In genomic region chr2:197992482-197993133, GRCh38 we compare ENCODE assay signal across 15 cellular contexts.
A peak's percentile ranks its signal among the peaks of the same experiment; 100 is the strongest.
DNase-seq lines count a peak whose midpoint lies in the region; ATAC-seq lines count a peak whose summit lies in the region.
"Had no signal": no experiment of that assay in that cellular context is flagged by ENCODE, and none has a peak within 500 bp of the region (broad histone marks: within the 10 kb centered on the region; RNA-seq: fewer than 3 reads in every experiment).

No MANE protein-coding gene starts in this region.

- H3K9me3 Mint-ChIP-seq in activated CD4-positive, alpha-beta memory T cell treated with anti-CD3 and anti-CD28 coated beads, Interleukin-2, amount 10 ng/mL, durations not matched to agents 7 days and 5 days: peaks cover 4% of the 10 kb centered on the region

- POLR2A ChIA-PET in activated CD4-positive, alpha-beta memory T cell treated with anti-CD3 and anti-CD28 coated beads, Interleukin-2, amount 10 ng/mL, durations not matched to agents 7 days and 5 days (lab: Charles Lee): no interaction called here

- peak; percentile 85 for ATAC-seq in GM18870 (IDR thresholded peaks at IDR 0.05; ENCODE audit: unreplicated experiment)
- peak; percentile 90 for ATAC-seq in GM21515 (IDR thresholded peaks at IDR 0.05; ENCODE audit: unreplicated experiment)
- ATAC-seq in HG03025 (IDR thresholded peaks at IDR 0.05; ENCODE audit: low FRiP score, unreplicated experiment): peak; percentile 95
- ATAC-seq: activated CD8-positive, alpha-beta T cell treated with anti-CD3 and anti-CD28 coated beads, Interleukin-2, amount 10 ng/mL, durations not matched to agents 7 days and 5 days; stimulated activated naive B cell treated with anti-CD40 and anti-IgM and Interleukin-4, amounts not matched to agents 10 μg/mL and 1 μg/mL and 100 μg/mL, for 72 hours had no signal

- H3K36me3 Mint-ChIP-seq in activated CD4-positive, alpha-beta memory T cell treated with anti-CD3 and anti-CD28 coated beads, Interleukin-2, amount 10 ng/mL, durations not matched to agents 7 days and 5 days (ENCODE audit: low read depth): no peaks in the 10 kb centered on the region
- H3K36me3 Mint-ChIP-seq: stimulated activated naive B cell treated with anti-CD40 and anti-IgM and Interleukin-4, amounts not matched to agents 10 μg/mL and 1 μg/mL and 100 μg/mL, for 72 hours had no signal

- H3K4me3 Mint-ChIP-seq in activated CD4-positive, alpha-beta memory T cell treated with anti-CD3 and anti-CD28 coated beads, Interleukin-2, amount 10 ng/mL, durations not matched to agents 7 days and 5 days: no peak overlapping the region
- H3K4me3 Mint-ChIP-seq: activated CD8-positive, alpha-beta T cell treated with anti-CD3 and anti-CD28 coated beads, Interleukin-2, amount 10 ng/mL, durations not matched to agents 7 days and 5 days; CD4-positive, alpha-beta T cell; stimulated activated naive B cell treated with anti-CD40 and anti-IgM and Interleukin-4, amounts not matched to agents 10 μg/mL and 1 μg/mL and 100 μg/mL, for 72 hours had no signal

- DNase-seq in NAMALWA (ENCODE audit: low spot score) (peak; percentile 8), cerebellar nuclear complex (lab: John Stamatoyannopoulos, UW) (no peak), NCI-H1436 (lab: John Stamatoyannopoulos, UW) (no peak), ureter (ENCODE audit: low spot score) (no peak)
- no peak for DNase-seq in activated CD4-positive, alpha-beta memory T cell treated with anti-CD3 and anti-CD28 coated beads, Interleukin-2, amount 10 ng/mL, durations not matched to agents 7 days and 5 days
- DNase-seq: activated CD8-positive, alpha-beta T cell treated with anti-CD3 and anti-CD28 coated beads, Interleukin-2, amount 10 ng/mL, durations not matched to agents 7 days and 5 days; activated naive CD4-positive, alpha-beta T cell treated with anti-CD3 and anti-CD28 coated beads, Interleukin-2, amount 50 U/mL, for 16 hours; CD4-positive, alpha-beta T cell; midbrain; NCI-H345; posterior cingulate gyrus; stimulated activated naive B cell treated with anti-CD40 and anti-IgM and Interleukin-4, amounts not matched to agents 10 μg/mL and 1 μg/mL and 100 μg/mL, for 72 hours had no signal

- CTCF ChIA-PET in activated CD4-positive, alpha-beta memory T cell treated with anti-CD3 and anti-CD28 coated beads, Interleukin-2, amount 10 ng/mL, durations not matched to agents 7 days and 5 days (lab: Charles Lee): no interaction called here

- H3K27ac Mint-ChIP-seq in activated CD4-positive, alpha-beta memory T cell treated with anti-CD3 and anti-CD28 coated beads, Interleukin-2, amount 10 ng/mL, durations not matched to agents 7 days and 5 days: no peak overlapping the region
- H3K27ac Mint-ChIP-seq: activated CD8-positive, alpha-beta T cell treated with anti-CD3 and anti-CD28 coated beads, Interleukin-2, amount 10 ng/mL, durations not matched to agents 7 days and 5 days; CD4-positive, alpha-beta T cell; stimulated activated naive B cell treated with anti-CD40 and anti-IgM and Interleukin-4, amounts not matched to agents 10 μg/mL and 1 μg/mL and 100 μg/mL, for 72 hours had no signal

- no peaks in the 10 kb centered on the region for H3K27me3 Mint-ChIP-seq in activated CD4-positive, alpha-beta memory T cell treated with anti-CD3 and anti-CD28 coated beads, Interleukin-2, amount 10 ng/mL, durations not matched to agents 7 days and 5 days
- H3K27me3 Mint-ChIP-seq: CD4-positive, alpha-beta T cell had no signal

- no peaks in the 10 kb centered on the region for H3K4me1 Mint-ChIP-seq in activated CD4-positive, alpha-beta memory T cell treated with anti-CD3 and anti-CD28 coated beads, Interleukin-2, amount 10 ng/mL, durations not matched to agents 7 days and 5 days
- H3K4me1 Mint-ChIP-seq: stimulated activated naive B cell treated with anti-CD40 and anti-IgM and Interleukin-4, amounts not matched to agents 10 μg/mL and 1 μg/mL and 100 μg/mL, for 72 hours had no signal
